1 cellular context compared by ENCODE assay signal in the genomic region with DNA sequence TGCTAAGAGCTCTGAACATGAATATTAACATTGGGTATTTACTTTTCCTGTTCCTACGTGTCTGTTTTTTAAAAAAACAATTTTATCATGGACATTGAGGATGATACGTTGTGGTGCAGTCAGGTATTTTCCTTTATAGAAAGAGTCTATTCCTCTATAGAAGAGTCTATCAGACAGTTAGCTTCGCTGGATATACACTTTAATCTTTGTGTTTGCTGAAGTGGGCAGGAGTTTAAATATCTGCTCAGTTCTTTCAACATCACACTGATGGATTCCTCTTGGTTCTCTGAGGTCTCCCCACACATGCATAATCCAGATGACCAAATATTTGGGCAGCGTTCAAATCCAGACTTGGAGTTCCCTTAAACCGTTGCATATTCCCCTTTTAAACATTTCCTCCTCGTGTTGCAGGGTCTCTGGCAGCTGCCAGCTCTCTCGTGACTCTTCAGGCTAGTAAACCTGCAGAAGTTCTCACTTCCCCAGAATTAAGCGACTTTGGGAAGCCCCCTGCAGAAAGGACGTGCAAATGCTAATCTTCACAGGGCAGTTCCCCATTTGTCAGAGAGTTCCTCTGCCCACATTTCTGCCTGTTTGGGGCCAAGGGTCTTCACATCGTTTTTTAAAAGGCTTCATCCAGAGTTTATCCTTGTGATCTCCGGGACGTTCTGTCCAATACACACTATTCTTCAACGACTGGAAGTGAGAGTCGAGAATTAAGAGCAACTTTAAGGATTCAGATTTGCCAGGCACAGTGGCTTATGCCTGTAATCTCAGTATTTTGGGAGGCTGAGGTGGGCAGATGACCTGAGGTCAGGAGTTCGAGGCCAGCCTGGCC.
TF ChIP-seq lines count a peak whose summit lies in the region.

No MANE protein-coding gene starts in this region.

TF ChIP-seq in GM12878, 131 proteins besides CTCF, POLR2A, EP300 and RAD21 (continues in another document):
- 0 out of 2 replicates have a peak, but pooled peaks have one; percentile 26 for TF ChIP-seq ASH2L (IDR thresholded peaks at IDR 0.05; ENCODE audit: borderline replicate concordance, low read depth)
- 0 out of 2 replicates have a peak, but pooled peaks have one; percentile 56 for TF ChIP-seq TARDBP (IDR thresholded peaks at IDR 0.05; ENCODE audit: borderline replicate concordance)
- TF ChIP-seq MXI1 (IDR thresholded peaks at IDR 0.05; ENCODE audit: low read depth, low read length) = no peak
- TF ChIP-seq, protein P1, sequence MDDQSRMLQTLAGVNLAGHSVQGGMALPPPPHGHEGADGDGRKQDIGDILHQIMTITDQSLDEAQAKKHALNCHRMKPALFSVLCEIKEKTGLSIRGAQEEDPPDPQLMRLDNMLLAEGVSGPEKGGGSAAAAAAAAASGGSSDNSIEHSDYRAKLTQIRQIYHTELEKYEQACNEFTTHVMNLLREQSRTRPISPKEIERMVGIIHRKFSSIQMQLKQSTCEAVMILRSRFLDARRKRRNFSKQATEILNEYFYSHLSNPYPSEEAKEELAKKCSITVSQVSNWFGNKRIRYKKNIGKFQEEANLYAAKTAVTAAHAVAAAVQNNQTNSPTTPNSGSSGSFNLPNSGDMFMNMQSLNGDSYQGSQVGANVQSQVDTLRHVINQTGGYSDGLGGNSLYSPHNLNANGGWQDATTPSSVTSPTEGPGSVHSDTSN (IDR thresholded peaks at IDR 0.05; ENCODE audit: insufficient replicate concordance, low read depth, low read length) = no peak
- 0 out of 2 replicates have a peak, but pooled peaks have one; percentile 11 for TF ChIP-seq ZNF24 (IDR thresholded peaks at IDR 0.05)
- peak in 1 of 2 experiments; percentile 59; a peak in 1 of 4 replicates for TF ChIP-seq SRF (IDR thresholded peaks at IDR 0.05; ENCODE audit: low read depth in 2 of 2, low read length in 2 of 2)
- TF ChIP-seq CHD1 (IDR thresholded peaks at IDR 0.05; ENCODE audit: low read depth, low read length) = no peak
- TF ChIP-seq SUZ12 (IDR thresholded peaks at IDR 0.05; ENCODE audit: unreplicated experiment) = no peak
- TF ChIP-seq JUNB (IDR thresholded peaks at IDR 0.05) = peak; percentile 37; the same call in 1 of the 2 replicates
- no peak for TF ChIP-seq ZZZ3 (IDR thresholded peaks at IDR 0.05; ENCODE audit: control insufficient read depth, insufficient read length, low read depth)
- TF ChIP-seq POU2F2 (IDR thresholded peaks at IDR 0.05; ENCODE audit: borderline replicate concordance, low read depth, low read length) = peak; percentile 85
- TF ChIP-seq SPI1 (IDR thresholded peaks at IDR 0.05; ENCODE audit: borderline replicate concordance, insufficient read depth, low read depth, low read length) = peak; percentile 100
- no peak for TF ChIP-seq ZNF622 (IDR thresholded peaks at IDR 0.05)
- TF ChIP-seq, protein P2, sequence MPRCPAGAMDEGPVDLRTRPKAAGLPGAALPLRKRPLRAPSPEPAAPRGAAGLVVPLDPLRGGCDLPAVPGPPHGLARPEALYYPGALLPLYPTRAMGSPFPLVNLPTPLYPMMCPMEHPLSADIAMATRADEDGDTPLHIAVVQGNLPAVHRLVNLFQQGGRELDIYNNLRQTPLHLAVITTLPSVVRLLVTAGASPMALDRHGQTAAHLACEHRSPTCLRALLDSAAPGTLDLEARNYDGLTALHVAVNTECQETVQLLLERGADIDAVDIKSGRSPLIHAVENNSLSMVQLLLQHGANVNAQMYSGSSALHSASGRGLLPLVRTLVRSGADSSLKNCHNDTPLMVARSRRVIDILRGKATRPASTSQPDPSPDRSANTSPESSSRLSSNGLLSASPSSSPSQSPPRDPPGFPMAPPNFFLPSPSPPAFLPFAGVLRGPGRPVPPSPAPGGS (IDR thresholded peaks at IDR 0.05; ENCODE audit: borderline replicate concordance, insufficient read depth, low read depth, low read length, poor library complexity, severe bottlenecking) = peak; percentile 84
- TF ChIP-seq BCL11A (IDR thresholded peaks at IDR 0.05; ENCODE audit: low read depth, low read length) = peak; percentile 98
- TF ChIP-seq KLF5 (IDR thresholded peaks at IDR 0.05; ENCODE audit: partially characterized antibody) = no peak
- no peak for TF ChIP-seq ATF7 (IDR thresholded peaks at IDR 0.05; ENCODE audit: low read depth)
- peak; percentile 88 to 89 for TF ChIP-seq IKZF2 (IDR thresholded peaks at IDR 0.05)
- TF ChIP-seq, protein P3, sequence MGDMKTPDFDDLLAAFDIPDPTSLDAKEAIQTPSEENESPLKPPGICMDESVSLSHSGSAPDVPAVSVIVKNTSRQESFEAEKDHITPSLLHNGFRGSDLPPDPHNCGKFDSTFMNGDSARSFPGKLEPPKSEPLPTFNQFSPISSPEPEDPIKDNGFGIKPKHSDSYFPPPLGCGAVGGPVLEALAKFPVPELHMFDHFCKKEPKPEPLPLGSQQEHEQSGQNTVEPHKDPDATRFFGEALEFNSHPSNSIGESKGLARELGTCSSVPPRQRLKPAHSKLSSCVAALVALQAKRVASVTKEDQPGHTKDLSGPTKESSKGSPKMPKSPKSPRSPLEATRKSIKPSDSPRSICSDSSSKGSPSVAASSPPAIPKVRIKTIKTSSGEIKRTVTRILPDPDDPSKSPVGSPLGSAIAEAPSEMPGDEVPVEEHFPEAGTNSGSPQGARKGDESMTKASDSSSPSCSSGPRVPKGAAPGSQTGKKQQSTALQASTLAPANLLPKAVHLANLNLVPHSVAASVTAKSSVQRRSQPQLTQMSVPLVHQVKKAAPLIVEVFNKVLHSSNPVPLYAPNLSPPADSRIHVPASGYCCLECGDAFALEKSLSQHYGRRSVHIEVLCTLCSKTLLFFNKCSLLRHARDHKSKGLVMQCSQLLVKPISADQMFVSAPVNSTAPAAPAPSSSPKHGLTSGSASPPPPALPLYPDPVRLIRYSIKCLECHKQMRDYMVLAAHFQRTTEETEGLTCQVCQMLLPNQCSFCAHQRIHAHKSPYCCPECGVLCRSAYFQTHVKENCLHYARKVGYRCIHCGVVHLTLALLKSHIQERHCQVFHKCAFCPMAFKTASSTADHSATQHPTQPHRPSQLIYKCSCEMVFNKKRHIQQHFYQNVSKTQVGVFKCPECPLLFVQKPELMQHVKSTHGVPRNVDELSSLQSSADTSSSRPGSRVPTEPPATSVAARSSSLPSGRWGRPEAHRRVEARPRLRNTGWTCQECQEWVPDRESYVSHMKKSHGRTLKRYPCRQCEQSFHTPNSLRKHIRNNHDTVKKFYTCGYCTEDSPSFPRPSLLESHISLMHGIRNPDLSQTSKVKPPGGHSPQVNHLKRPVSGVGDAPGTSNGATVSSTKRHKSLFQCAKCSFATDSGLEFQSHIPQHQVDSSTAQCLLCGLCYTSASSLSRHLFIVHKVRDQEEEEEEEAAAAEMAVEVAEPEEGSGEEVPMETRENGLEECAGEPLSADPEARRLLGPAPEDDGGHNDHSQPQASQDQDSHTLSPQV (IDR thresholded peaks at IDR 0.05) = no peak
- peak; percentile 92 for TF ChIP-seq IRF4 (IDR thresholded peaks at IDR 0.05; ENCODE audit: low read depth, low read length)
- peak; percentile 56 for TF ChIP-seq BMI1 (IDR thresholded peaks at IDR 0.05; ENCODE audit: borderline replicate concordance)
- TF ChIP-seq NFIC (IDR thresholded peaks at IDR 0.05; ENCODE audit: low read depth, low read length) = peak; percentile 93
- peak; percentile 87 for TF ChIP-seq EED (IDR thresholded peaks at IDR 0.05; ENCODE audit: low read depth)
- TF ChIP-seq MTA3 (IDR thresholded peaks at IDR 0.05; ENCODE audit: borderline replicate concordance, low read length) = peak; percentile 62; the same call in 1 of the 2 replicates
- TF ChIP-seq, protein P4, sequence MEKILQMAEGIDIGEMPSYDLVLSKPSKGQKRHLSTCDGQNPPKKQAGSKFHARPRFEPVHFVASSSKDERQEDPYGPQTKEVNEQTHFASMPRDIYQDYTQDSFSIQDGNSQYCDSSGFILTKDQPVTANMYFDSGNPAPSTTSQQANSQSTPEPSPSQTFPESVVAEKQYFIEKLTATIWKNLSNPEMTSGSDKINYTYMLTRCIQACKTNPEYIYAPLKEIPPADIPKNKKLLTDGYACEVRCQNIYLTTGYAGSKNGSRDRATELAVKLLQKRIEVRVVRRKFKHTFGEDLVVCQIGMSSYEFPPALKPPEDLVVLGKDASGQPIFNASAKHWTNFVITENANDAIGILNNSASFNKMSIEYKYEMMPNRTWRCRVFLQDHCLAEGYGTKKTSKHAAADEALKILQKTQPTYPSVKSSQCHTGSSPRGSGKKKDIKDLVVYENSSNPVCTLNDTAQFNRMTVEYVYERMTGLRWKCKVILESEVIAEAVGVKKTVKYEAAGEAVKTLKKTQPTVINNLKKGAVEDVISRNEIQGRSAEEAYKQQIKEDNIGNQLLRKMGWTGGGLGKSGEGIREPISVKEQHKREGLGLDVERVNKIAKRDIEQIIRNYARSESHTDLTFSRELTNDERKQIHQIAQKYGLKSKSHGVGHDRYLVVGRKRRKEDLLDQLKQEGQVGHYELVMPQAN (conservative IDR thresholded peaks at IDR 0.05) = peak; percentile 18; the same call in 1 of the 2 replicates
- TF ChIP-seq, protein P5, sequence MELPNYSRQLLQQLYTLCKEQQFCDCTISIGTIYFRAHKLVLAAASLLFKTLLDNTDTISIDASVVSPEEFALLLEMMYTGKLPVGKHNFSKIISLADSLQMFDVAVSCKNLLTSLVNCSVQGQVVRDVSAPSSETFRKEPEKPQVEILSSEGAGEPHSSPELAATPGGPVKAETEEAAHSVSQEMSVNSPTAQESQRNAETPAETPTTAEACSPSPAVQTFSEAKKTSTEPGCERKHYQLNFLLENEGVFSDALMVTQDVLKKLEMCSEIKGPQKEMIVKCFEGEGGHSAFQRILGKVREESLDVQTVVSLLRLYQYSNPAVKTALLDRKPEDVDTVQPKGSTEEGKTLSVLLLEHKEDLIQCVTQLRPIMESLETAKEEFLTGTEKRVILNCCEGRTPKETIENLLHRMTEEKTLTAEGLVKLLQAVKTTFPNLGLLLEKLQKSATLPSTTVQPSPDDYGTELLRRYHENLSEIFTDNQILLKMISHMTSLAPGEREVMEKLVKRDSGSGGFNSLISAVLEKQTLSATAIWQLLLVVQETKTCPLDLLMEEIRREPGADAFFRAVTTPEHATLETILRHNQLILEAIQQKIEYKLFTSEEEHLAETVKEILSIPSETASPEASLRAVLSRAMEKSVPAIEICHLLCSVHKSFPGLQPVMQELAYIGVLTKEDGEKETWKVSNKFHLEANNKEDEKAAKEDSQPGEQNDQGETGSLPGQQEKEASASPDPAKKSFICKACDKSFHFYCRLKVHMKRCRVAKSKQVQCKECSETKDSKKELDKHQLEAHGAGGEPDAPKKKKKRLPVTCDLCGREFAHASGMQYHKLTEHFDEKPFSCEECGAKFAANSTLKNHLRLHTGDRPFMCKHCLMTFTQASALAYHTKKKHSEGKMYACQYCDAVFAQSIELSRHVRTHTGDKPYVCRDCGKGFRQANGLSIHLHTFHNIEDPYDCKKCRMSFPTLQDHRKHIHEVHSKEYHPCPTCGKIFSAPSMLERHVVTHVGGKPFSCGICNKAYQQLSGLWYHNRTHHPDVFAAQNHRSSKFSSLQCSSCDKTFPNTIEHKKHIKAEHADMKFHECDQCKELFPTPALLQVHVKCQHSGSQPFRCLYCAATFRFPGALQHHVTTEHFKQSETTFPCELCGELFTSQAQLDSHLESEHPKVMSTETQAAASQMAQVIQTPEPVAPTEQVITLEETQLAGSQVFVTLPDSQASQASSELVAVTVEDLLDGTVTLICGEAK (IDR thresholded peaks at IDR 0.05; ENCODE audit: borderline replicate concordance) = 0 out of 2 replicates have a peak, but pooled peaks have one; percentile 28
- TF ChIP-seq SMC3 (IDR thresholded peaks at IDR 0.05; ENCODE audit: borderline replicate concordance, low read length) = no peak
- no peak; the same call in 1 of the 2 replicates for TF ChIP-seq ZBED1 (IDR thresholded peaks at IDR 0.05; ENCODE audit: borderline replicate concordance)
- peak; percentile 89 for TF ChIP-seq GATAD2B (conservative IDR thresholded peaks at IDR 0.05; ENCODE audit: low read depth)
- TF ChIP-seq IKZF1 (conservative IDR thresholded peaks at IDR 0.05) = peak; percentile 92
- TF ChIP-seq RAD51 (IDR thresholded peaks at IDR 0.05) = 0 out of 2 replicates have a peak, but pooled peaks have one; percentile 34
- TF ChIP-seq MEF2A (IDR thresholded peaks at IDR 0.05; ENCODE audit: insufficient read depth, low read depth, low read length) = 0 out of 2 replicates have a peak, but pooled peaks have one; percentile 46
- TF ChIP-seq JUND (IDR thresholded peaks at IDR 0.05; ENCODE audit: low read depth, low read length) = no peak
- TF ChIP-seq, protein P6, sequence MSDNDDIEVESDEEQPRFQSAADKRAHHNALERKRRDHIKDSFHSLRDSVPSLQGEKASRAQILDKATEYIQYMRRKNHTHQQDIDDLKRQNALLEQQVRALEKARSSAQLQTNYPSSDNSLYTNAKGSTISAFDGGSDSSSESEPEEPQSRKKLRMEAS (IDR thresholded peaks at IDR 0.05; ENCODE audit: low read depth, low read length) = peak; percentile 81; the same call in 1 of the 2 replicates
- TF ChIP-seq SMARCA5 (IDR thresholded peaks at IDR 0.05) = peak; percentile 73
- TF ChIP-seq SIN3A (IDR thresholded peaks at IDR 0.05; ENCODE audit: low read depth, low read length) = no peak
- 0 out of 4 replicates have a peak, but pooled peaks of 1 of the 2 experiments have one; percentile 58 for TF ChIP-seq CEBPB (IDR thresholded peaks at IDR 0.05; ENCODE audit: borderline replicate concordance in 1 of 2, low read depth in 2 of 2, low read length in 2 of 2)
- peak; percentile 98 for TF ChIP-seq DPF2 (IDR thresholded peaks at IDR 0.05)
- 0 out of 2 replicates have a peak, but pooled peaks have one; percentile 22 for TF ChIP-seq RB1 (IDR thresholded peaks at IDR 0.05; ENCODE audit: borderline replicate concordance)
- no peak for TF ChIP-seq POLR2AphosphoS5 (IDR thresholded peaks at IDR 0.05; ENCODE audit: low read length)
- TF ChIP-seq, protein P7, sequence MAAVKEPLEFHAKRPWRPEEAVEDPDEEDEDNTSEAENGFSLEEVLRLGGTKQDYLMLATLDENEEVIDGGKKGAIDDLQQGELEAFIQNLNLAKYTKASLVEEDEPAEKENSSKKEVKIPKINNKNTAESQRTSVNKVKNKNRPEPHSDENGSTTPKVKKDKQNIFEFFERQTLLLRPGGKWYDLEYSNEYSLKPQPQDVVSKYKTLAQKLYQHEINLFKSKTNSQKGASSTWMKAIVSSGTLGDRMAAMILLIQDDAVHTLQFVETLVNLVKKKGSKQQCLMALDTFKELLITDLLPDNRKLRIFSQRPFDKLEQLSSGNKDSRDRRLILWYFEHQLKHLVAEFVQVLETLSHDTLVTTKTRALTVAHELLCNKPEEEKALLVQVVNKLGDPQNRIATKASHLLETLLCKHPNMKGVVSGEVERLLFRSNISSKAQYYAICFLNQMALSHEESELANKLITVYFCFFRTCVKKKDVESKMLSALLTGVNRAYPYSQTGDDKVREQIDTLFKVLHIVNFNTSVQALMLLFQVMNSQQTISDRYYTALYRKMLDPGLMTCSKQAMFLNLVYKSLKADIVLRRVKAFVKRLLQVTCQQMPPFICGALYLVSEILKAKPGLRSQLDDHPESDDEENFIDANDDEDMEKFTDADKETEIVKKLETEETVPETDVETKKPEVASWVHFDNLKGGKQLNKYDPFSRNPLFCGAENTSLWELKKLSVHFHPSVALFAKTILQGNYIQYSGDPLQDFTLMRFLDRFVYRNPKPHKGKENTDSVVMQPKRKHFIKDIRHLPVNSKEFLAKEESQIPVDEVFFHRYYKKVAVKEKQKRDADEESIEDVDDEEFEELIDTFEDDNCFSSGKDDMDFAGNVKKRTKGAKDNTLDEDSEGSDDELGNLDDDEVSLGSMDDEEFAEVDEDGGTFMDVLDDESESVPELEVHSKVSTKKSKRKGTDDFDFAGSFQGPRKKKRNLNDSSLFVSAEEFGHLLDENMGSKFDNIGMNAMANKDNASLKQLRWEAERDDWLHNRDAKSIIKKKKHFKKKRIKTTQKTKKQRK (IDR thresholded peaks at IDR 0.05; ENCODE audit: low read depth, low read length) = no peak
- TF ChIP-seq RELA (IDR thresholded peaks at IDR 0.05; ENCODE audit: borderline replicate concordance, partially characterized antibody) = peak; percentile 83
- TF ChIP-seq RBBP5 (conservative IDR thresholded peaks at IDR 0.05) = no peak
- no peak for TF ChIP-seq EZH2 (IDR thresholded peaks at IDR 0.05; ENCODE audit: borderline replicate concordance, control insufficient read depth, low read depth, low read length)
